Comparison of ENCODE assay signal across 1 cellular context in the genomic region with DNA sequence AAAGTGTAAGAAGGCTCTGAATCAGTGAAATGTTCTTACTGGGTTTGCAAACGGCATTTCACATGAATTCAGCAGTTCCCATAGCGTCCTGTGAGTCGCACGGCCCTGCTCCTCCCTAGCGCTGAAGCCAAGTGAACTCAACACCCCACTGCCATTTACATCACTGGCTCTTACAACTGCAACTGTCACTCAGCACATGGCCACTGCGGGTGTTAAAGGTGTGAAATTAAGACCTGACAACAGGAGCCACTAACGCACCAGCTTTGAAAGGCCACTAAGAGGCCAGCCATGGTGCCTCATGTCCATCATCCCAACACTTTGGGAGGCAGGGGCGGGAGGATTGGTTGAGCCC.
TF ChIP-seq lines count a peak whose summit lies in the region.

No MANE protein-coding gene starts in this region.

TF ChIP-seq in K562, 482 proteins besides CTCF, POLR2A, EP300 and RAD21 (continued from another document):
- TF ChIP-seq COPS2 (conservative IDR thresholded peaks at IDR 0.05): no peak
- TF ChIP-seq L3MBTL2 (IDR thresholded peaks at IDR 0.05): 0 out of 2 replicates have a peak, but pooled peaks have one; percentile 15
